9 cellular contexts compared by ENCODE assay signal in genomic region chr3:188296761-188297689, GRCh38.
DNase-seq lines count a peak whose midpoint lies in the region; ATAC-seq and TF ChIP-seq lines count a peak whose summit lies in the region.
"Had no signal": no experiment of that assay in that cellular context is flagged by ENCODE, and none has a peak within 500 bp of the region (broad histone marks: within the 10 kb centered on the region; RNA-seq: fewer than 3 reads in every experiment).

No MANE protein-coding gene starts in this region.

- ATAC-seq in activated T-helper 17 cell treated with anti-CD3 and anti-CD28 coated beads, Interleukin-2, amount 50 U/mL, for 72 hours (replicated peaks) = no peak
- ATAC-seq in upper lobe of left lung (ENCODE audit: low FRiP score in 2 of 2) (peak; percentile 50 to 77), GM21723 (IDR thresholded peaks at IDR 0.05; ENCODE audit: unreplicated experiment) (no peak), HG03159 (IDR thresholded peaks at IDR 0.05; ENCODE audit: unreplicated experiment) (no peak)

- no peaks in the 10 kb centered on the region for H3K27me3 Mint-ChIP-seq in activated CD4-positive, alpha-beta memory T cell treated with anti-CD3 and anti-CD28 coated beads for 36 hours
- peaks cover 3% of the 10 kb centered on the region for H3K27me3 Mint-ChIP-seq in activated CD4-positive, alpha-beta memory T cell treated with anti-CD3 and anti-CD28 coated beads, Interleukin-2, amount 10 ng/mL, durations not matched to agents 7 days and 5 days
- H3K27me3 Mint-ChIP-seq in activated T-helper 17 cell treated with anti-CD3 and anti-CD28 coated beads, Interleukin-2, amount 50 U/mL, for 72 hours = no peaks in the 10 kb centered on the region

- no peak overlapping the region for H3K4me3 Mint-ChIP-seq in activated CD4-positive, alpha-beta memory T cell treated with anti-CD3 and anti-CD28 coated beads for 36 hours
- H3K4me3 Mint-ChIP-seq in activated CD4-positive, alpha-beta memory T cell treated with anti-CD3 and anti-CD28 coated beads, Interleukin-2, amount 10 ng/mL, durations not matched to agents 7 days and 5 days = no peak overlapping the region
- peak overlapping the region; percentile 77 for H3K4me3 Mint-ChIP-seq in activated T-helper 17 cell treated with anti-CD3 and anti-CD28 coated beads, Interleukin-2, amount 50 U/mL, for 72 hours

- H3K27ac ChIP-seq in upper lobe of left lung = peak overlapping the region; percentile 40 to 71 (median 50)

- TF ChIP-seq POLR2A in upper lobe of left lung (IDR thresholded peaks at IDR 0.05) = peak in 1 of 4 donors; percentile 12

- WGBS in upper lobe of left lung, 2 donors = 41 to 61% methylated on average over 5 of the region's 5 CpGs

- CTCF ChIA-PET in activated CD4-positive, alpha-beta memory T cell treated with anti-CD3 and anti-CD28 coated beads for 36 hours (lab: Charles Lee) = interaction anchor here (0.6 to 6.3 kb wide), 4 partner anchors 13 to 557 kb away, joined by 3 to 64 read pairs (median 5); no protein-coding TSS in a partner anchor
- CTCF ChIA-PET in activated CD4-positive, alpha-beta memory T cell treated with anti-CD3 and anti-CD28 coated beads, Interleukin-2, amount 10 ng/mL, durations not matched to agents 7 days and 5 days (lab: Charles Lee) = interaction anchor here (2.5 to 4.8 kb wide), 2 partner anchors 554 to 557 kb away, joined by 7 to 25 read pairs; no protein-coding TSS in a partner anchor

- peak; percentile 17 to 85 (median 51) for TF ChIP-seq EP300 in upper lobe of left lung (IDR thresholded peaks at IDR 0.05)

- H3K4me1 Mint-ChIP-seq in activated CD4-positive, alpha-beta memory T cell treated with anti-CD3 and anti-CD28 coated beads for 36 hours (ENCODE audit: low read depth) = peaks cover 81% of the 10 kb centered on the region
- peaks cover 46% of the 10 kb centered on the region for H3K4me1 Mint-ChIP-seq in activated CD4-positive, alpha-beta memory T cell treated with anti-CD3 and anti-CD28 coated beads, Interleukin-2, amount 10 ng/mL, durations not matched to agents 7 days and 5 days
- peaks cover 62% of the 10 kb centered on the region for H3K4me1 Mint-ChIP-seq in activated T-helper 17 cell treated with anti-CD3 and anti-CD28 coated beads, Interleukin-2, amount 50 U/mL, for 72 hours

- H3K9me3 ChIP-seq in upper lobe of left lung = no peaks in the 10 kb centered on the region

- H3K36me3 ChIP-seq in upper lobe of left lung = no peaks in the 10 kb centered on the region

- POLR2A ChIA-PET in activated CD4-positive, alpha-beta memory T cell treated with anti-CD3 and anti-CD28 coated beads for 36 hours (lab: Charles Lee) = interaction anchor here (1.0 to 3.0 kb wide), 4 partner anchors 12 to 620 kb away, joined by 3 to 32 read pairs (median 7); partner anchors contain the start of gene LPP
- POLR2A ChIA-PET in activated CD4-positive, alpha-beta memory T cell treated with anti-CD3 and anti-CD28 coated beads, Interleukin-2, amount 10 ng/mL, durations not matched to agents 7 days and 5 days (lab: Charles Lee) = interaction anchor here (1.3 kb wide), 1 partner anchor 30 kb away, joined by 3 read pairs; no protein-coding TSS in a partner anchor

- no peak overlapping the region for H3K4me3 ChIP-seq in upper lobe of left lung

- H3K27ac Mint-ChIP-seq in activated CD4-positive, alpha-beta memory T cell treated with anti-CD3 and anti-CD28 coated beads for 36 hours = peak overlapping the region; percentile 68
- H3K27ac Mint-ChIP-seq in activated CD4-positive, alpha-beta memory T cell treated with anti-CD3 and anti-CD28 coated beads, Interleukin-2, amount 10 ng/mL, durations not matched to agents 7 days and 5 days = no peak overlapping the region
- H3K27ac Mint-ChIP-seq in activated T-helper 17 cell treated with anti-CD3 and anti-CD28 coated beads, Interleukin-2, amount 50 U/mL, for 72 hours = peak overlapping the region; percentile 98

- peaks cover 4% of the 10 kb centered on the region for H3K36me3 Mint-ChIP-seq in activated CD4-positive, alpha-beta memory T cell treated with anti-CD3 and anti-CD28 coated beads for 36 hours
- peaks cover 8% of the 10 kb centered on the region for H3K36me3 Mint-ChIP-seq in activated CD4-positive, alpha-beta memory T cell treated with anti-CD3 and anti-CD28 coated beads, Interleukin-2, amount 10 ng/mL, durations not matched to agents 7 days and 5 days (ENCODE audit: low read depth)
- H3K36me3 Mint-ChIP-seq in activated T-helper 17 cell treated with anti-CD3 and anti-CD28 coated beads, Interleukin-2, amount 50 U/mL, for 72 hours (ENCODE audit: low read depth) = peaks cover 24% of the 10 kb centered on the region

- H3K9me3 Mint-ChIP-seq in activated CD4-positive, alpha-beta memory T cell treated with anti-CD3 and anti-CD28 coated beads for 36 hours = no peaks in the 10 kb centered on the region
- H3K9me3 Mint-ChIP-seq in activated CD4-positive, alpha-beta memory T cell treated with anti-CD3 and anti-CD28 coated beads, Interleukin-2, amount 10 ng/mL, durations not matched to agents 7 days and 5 days = no peaks in the 10 kb centered on the region
- H3K9me3 Mint-ChIP-seq in activated T-helper 17 cell treated with anti-CD3 and anti-CD28 coated beads, Interleukin-2, amount 50 U/mL, for 72 hours = no peaks in the 10 kb centered on the region

- H3K27me3 ChIP-seq in upper lobe of left lung = no peaks in the 10 kb centered on the region

- intact Hi-C loops in activated CD4-positive, alpha-beta memory T cell treated with anti-CD3 and anti-CD28 coated beads for 36 hours (cut with micrococcal nuclease) = loop anchor here (5.0 kb wide), 3 partner anchors 140 to 495 kb away; no protein-coding TSS in a partner anchor

- DNase-seq in activated CD4-positive, alpha-beta memory T cell treated with anti-CD3 and anti-CD28 coated beads for 36 hours = no peak
- no peak for DNase-seq in activated CD4-positive, alpha-beta memory T cell treated with anti-CD3 and anti-CD28 coated beads, Interleukin-2, amount 10 ng/mL, durations not matched to agents 7 days and 5 days
- DNase-seq in kidney tubule cell (ENCODE audit: low spot score) (peak; percentile 85), upper lobe of left lung (peak in 1 of 2 donors; percentile 59), DMS 273 (lab: John Stamatoyannopoulos, UW; ENCODE audit: unreplicated experiment) (no peak)
- DNase-seq: activated CD4-positive, alpha-beta T cell treated with anti-CD3 and anti-CD28 coated beads for 4 hours had no signal

- peaks cover 38 to 48% (median 47%) of the 10 kb centered on the region in 4 donors for H3K4me1 ChIP-seq in upper lobe of left lung

- TF ChIP-seq CTCF in upper lobe of left lung (IDR thresholded peaks at IDR 0.05) = no peak

Comparison
In these comparisons a context has a peak if more than half of its experiments do, and no peak if none do; other contexts are left out.
1. ATAC-seq: peak in upper lobe of left lung (2 of 2); none in activated T-helper 17 cell treated with anti-CD3 and anti-CD28 coated beads, Interleukin-2, amount 50 U/mL, for 72 hours (single experiment), GM21723 (single experiment) and HG03159 (single experiment).